Comparison of ENCODE assay signal across 10 cellular contexts in the genomic region with DNA sequence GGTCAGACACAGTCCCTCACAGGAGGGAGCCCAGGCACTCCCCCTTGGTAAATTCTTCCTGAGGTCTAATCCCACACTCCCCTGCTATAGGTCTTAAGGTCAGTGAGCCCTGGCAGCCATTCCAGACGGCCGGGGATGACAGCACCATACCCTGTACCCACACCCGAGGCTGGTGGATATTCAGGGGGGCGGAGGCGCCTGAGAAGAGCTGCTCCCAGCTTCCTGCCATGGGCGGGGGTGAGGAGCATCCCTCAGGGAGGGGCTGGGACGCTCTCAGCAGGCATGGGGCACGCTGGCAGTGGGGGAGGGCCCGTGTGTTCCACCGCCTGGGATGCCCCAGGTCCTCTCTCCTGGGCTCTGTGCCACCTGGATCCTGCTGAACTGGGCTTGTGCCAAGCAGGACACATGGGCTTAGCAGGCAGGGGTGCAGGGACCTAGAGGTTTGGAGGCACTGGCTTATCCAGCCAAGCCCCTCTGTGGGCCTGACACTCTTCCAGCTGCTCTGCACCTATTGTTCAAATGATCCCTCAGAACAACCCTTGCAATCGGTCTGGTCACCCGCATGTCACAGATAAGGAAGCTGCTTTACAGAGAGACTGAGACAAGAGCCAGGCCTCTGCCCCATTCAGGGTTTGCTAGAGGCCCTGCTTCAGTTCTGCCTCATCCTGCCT. TPM values are rescaled to one million over a fixed set of nuclear protein-coding genes. Genes with fewer than 3 reads are reported as not detected.
DNase-seq lines count a peak whose midpoint lies in the region; ATAC-seq and TF ChIP-seq lines count a peak whose summit lies in the region.
"Had no signal": no experiment of that assay in that cellular context is flagged by ENCODE, and none has a peak within 500 bp of the region (broad histone marks: within the 10 kb centered on the region; RNA-seq: fewer than 3 reads in every experiment).

No MANE protein-coding gene starts in this region.

- no peak overlapping the region for H3K9ac ChIP-seq in SK-N-SH

- H3K4me2 ChIP-seq in SK-N-SH = peak overlapping the region; percentile 13; the same call in 1 of the 2 replicates

- H3F3A ChIP-seq in SK-N-SH (replicated peaks; ENCODE audit: insufficient read depth) = peaks cover 2% of the 10 kb centered on the region

- peak; percentile 39 for TF ChIP-seq RAD21 in SK-N-SH (IDR thresholded peaks at IDR 0.05; ENCODE audit: low read length)

- H3K4me3 ChIP-seq in BE2C (ENCODE audit: low read depth, low read length) = no peak overlapping the region
- no peak overlapping the region for H3K4me3 ChIP-seq in SK-N-SH (ENCODE audit: low read depth in 2 of 2, low read length in 1 of 2)
- H3K4me3 ChIP-seq in right cardiac atrium (ENCODE audit: low read length) = no peak overlapping the region
- H3K4me3 ChIP-seq: SJCRH30, skin epidermis had no signal

- H3K79me2 ChIP-seq in SK-N-SH (ENCODE audit: insufficient read depth) = no peaks in the 10 kb centered on the region

- H3K27ac ChIP-seq in KOPT-K1 (ENCODE audit: low read depth, low read length, poor library complexity, severe bottlenecking) (peak overlapping the region; percentile 8), SK-N-SH (ENCODE audit: low read depth in 2 of 2, low read length in 1 of 2) (peak overlapping the region in 1 of 2 experiments; percentile 97; a peak in 2 of 4 replicates), right cardiac atrium (ENCODE audit: low read length) (peak overlapping the region; percentile 25)
- H3K27ac ChIP-seq: SJCRH30, skin epidermis had no signal

- H3K9me2 ChIP-seq in SK-N-SH = no peaks in the 10 kb centered on the region

- H3K9me3 ChIP-seq in BE2C (no peaks in the 10 kb centered on the region), KOPT-K1 (ENCODE audit: insufficient read depth, low read length, poor library complexity, severe bottlenecking) (no peaks in the 10 kb centered on the region), SK-N-SH (no peaks in the 10 kb centered on the region), right cardiac atrium (ENCODE audit: control insufficient read depth, low read length) (no peaks in the 10 kb centered on the region)
- H3K9me3 ChIP-seq: SJCRH30 had no signal

- no peaks in the 10 kb centered on the region for H3K36me3 ChIP-seq in BE2C
- no peaks in the 10 kb centered on the region for H3K36me3 ChIP-seq in KOPT-K1 (ENCODE audit: insufficient read depth, low read length)
- H3K36me3 ChIP-seq in SK-N-SH (replicated peaks in 1 of 2; ENCODE audit: control insufficient read depth in 1 of 2, insufficient read depth in 2 of 2, low read length in 1 of 2) = no peaks in the 10 kb centered on the region
- H3K36me3 ChIP-seq: SJCRH30 had no signal

- intact Hi-C loops in right cardiac atrium (cut with DNase I) = no loop called here

- H2AFZ ChIP-seq in SK-N-SH (ENCODE audit: low read depth) = no peak overlapping the region

- ATAC-seq in right cardiac atrium (peak; percentile 30 to 57), GM21576 (IDR thresholded peaks at IDR 0.05; ENCODE audit: unreplicated experiment) (no peak), HG03135 (IDR thresholded peaks at IDR 0.05; ENCODE audit: unreplicated experiment) (no peak)

- H3K4me1 ChIP-seq in BE2C (peaks cover 44% of the 10 kb centered on the region), SK-N-SH (ENCODE audit: control insufficient read depth in 1 of 2, insufficient read depth in 2 of 2, low read depth in 1 of 2, low read length in 1 of 2) (peaks cover 0 to 82% of the 10 kb centered on the region in 2 experiments; a peak in 3 of 4 replicates), right cardiac atrium (ENCODE audit: control insufficient read depth, insufficient read depth, low read length) (no peaks in the 10 kb centered on the region)

- H3K27me3 ChIP-seq in BE2C = no peaks in the 10 kb centered on the region
- H3K27me3 ChIP-seq in SK-N-SH (ENCODE audit: insufficient read depth) = no peaks in the 10 kb centered on the region
- H3K27me3 ChIP-seq in right cardiac atrium (ENCODE audit: control insufficient read depth, insufficient read depth) = no peaks in the 10 kb centered on the region

- peak in 1 of 2 experiments; percentile 67; a peak in 2 of 4 replicates for TF ChIP-seq EP300 in SK-N-SH (IDR thresholded peaks at IDR 0.05; ENCODE audit: borderline replicate concordance in 1 of 2, low read depth in 1 of 2, low read length in 1 of 2)

- CTCF ChIA-PET in SK-N-SH (lab: Yijun Ruan, JAX) = interaction anchor here (0.6 to 25.0 kb wide), 5 partner anchors 15 to 56 kb away, joined by 3 to 707 read pairs (median 3); no protein-coding TSS in a partner anchor

- TF ChIP-seq CTCF in BE2C (IDR thresholded peaks at IDR 0.05; ENCODE audit: low read depth, low read length) (no peak), SK-N-SH (IDR thresholded peaks at IDR 0.05) (no peak)

- POLR2A ChIA-PET in SK-N-SH (lab: Yijun Ruan, JAX) = interaction anchor here (0.7 to 2.2 kb wide), 3 partner anchors 13 to 19 kb away, joined by 3 to 67 read pairs (median 13); no protein-coding TSS in a partner anchor

- H4K20me1 ChIP-seq in SK-N-SH (ENCODE audit: insufficient read depth) = no peaks in the 10 kb centered on the region

- DNase-seq in BE2C = peak; percentile 73
- DNase-seq in SK-N-SH = peak; percentile 87
- peak; percentile 44 to 84 (median 83) for DNase-seq in right cardiac atrium
- no peak for DNase-seq in stimulated activated CD4-positive, alpha-beta T cell treated with anti-CD3 and anti-CD28 coated beads, Interleukin-2, amount 100 ng/mL, for 24 hours
- DNase-seq in NK-92 (lab: John Stamatoyannopoulos, UW; ENCODE audit: unreplicated experiment) = no peak
- DNase-seq: SJCRH30 had no signal

- 35% methylated on average over 8 of the region's 12 CpGs for WGBS in SK-N-SH (ENCODE audit: low lambda C conversion rate)
- WGBS in right cardiac atrium = 46% methylated on average over 12 of the region's 12 CpGs

TF ChIP-seq in SK-N-SH, 30 proteins besides CTCF, POLR2A, EP300 and RAD21 (continues in another document):
- peak; percentile 44; the same call in 1 of the 2 replicates for TF ChIP-seq NFIC (IDR thresholded peaks at IDR 0.05; ENCODE audit: borderline replicate concordance)
- TF ChIP-seq, protein P1, sequence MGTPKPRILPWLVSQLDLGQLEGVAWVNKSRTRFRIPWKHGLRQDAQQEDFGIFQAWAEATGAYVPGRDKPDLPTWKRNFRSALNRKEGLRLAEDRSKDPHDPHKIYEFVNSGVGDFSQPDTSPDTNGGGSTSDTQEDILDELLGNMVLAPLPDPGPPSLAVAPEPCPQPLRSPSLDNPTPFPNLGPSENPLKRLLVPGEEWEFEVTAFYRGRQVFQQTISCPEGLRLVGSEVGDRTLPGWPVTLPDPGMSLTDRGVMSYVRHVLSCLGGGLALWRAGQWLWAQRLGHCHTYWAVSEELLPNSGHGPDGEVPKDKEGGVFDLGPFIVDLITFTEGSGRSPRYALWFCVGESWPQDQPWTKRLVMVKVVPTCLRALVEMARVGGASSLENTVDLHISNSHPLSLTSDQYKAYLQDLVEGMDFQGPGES (IDR thresholded peaks at IDR 0.05; ENCODE audit: low read depth, low read length) = no peak
- TF ChIP-seq RCOR1 (IDR thresholded peaks at IDR 0.05; ENCODE audit: low read length) = peak; percentile 76
- TF ChIP-seq FOXJ3 (CRISPR knock-in tag; IDR thresholded peaks at IDR 0.05) = peak; percentile 91
- no peak for TF ChIP-seq FOXM1 (IDR thresholded peaks at IDR 0.05; ENCODE audit: low read depth)
- TF ChIP-seq, protein P2, sequence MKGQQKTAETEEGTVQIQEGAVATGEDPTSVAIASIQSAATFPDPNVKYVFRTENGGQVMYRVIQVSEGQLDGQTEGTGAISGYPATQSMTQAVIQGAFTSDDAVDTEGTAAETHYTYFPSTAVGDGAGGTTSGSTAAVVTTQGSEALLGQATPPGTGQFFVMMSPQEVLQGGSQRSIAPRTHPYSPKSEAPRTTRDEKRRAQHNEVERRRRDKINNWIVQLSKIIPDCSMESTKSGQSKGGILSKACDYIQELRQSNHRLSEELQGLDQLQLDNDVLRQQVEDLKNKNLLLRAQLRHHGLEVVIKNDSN (IDR thresholded peaks at IDR 0.05; ENCODE audit: borderline replicate concordance, low read depth) = no peak
- TF ChIP-seq POLR2AphosphoS5 (IDR thresholded peaks at IDR 0.05; ENCODE audit: low read depth, low read length) = no peak
- TF ChIP-seq CHD2 (IDR thresholded peaks at IDR 0.05; ENCODE audit: low read length, partially characterized antibody) = peak; percentile 90
- no peak for TF ChIP-seq RXRA (IDR thresholded peaks at IDR 0.05; ENCODE audit: borderline replicate concordance, low read depth)
- TF ChIP-seq, protein P3, sequence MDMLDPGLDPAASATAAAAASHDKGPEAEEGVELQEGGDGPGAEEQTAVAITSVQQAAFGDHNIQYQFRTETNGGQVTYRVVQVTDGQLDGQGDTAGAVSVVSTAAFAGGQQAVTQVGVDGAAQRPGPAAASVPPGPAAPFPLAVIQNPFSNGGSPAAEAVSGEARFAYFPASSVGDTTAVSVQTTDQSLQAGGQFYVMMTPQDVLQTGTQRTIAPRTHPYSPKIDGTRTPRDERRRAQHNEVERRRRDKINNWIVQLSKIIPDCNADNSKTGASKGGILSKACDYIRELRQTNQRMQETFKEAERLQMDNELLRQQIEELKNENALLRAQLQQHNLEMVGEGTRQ (IDR thresholded peaks at IDR 0.05; ENCODE audit: borderline replicate concordance, low read depth, low read length) = no peak
- no peak for TF ChIP-seq GABPA (IDR thresholded peaks at IDR 0.05; ENCODE audit: low read depth)
- peak; percentile 66 for TF ChIP-seq GATA2 (CRISPR knock-in tag; IDR thresholded peaks at IDR 0.05)

RNA-seq across cellular contexts. Expression of a gene that starts 5.7 kb away (rescaled TPM):
- 104 TPM for polyA plus RNA-seq in BE2C (2012; ENCODE audit: insufficient read depth, insufficient read length, low read depth)
- 10.6 and 13.0 TPM in 2 replicates for polyA plus RNA-seq in SK-N-SH (2012; rRNA removed)
- 4.3 and 8.4 TPM in 2 replicates for polyA plus RNA-seq in SK-N-SH (2012; cell fraction: cytosol; rRNA removed)
- polyA plus RNA-seq in SK-N-SH (2012; cell fraction: nucleus; rRNA removed) = 41.8 and 66.9 TPM in 2 replicates
- 10 to 100 TPM; 11.8 to 14.8 (median 13.1) TPM for total RNA-seq in right cardiac atrium
- polyA plus RNA-seq in right cardiac atrium = 18.2 TPM

RNA-seq across cellular contexts. Expression of a gene that starts 46.0 kb away (rescaled TPM):
- polyA plus RNA-seq in BE2C (2012; ENCODE audit: insufficient read depth, insufficient read length, low read depth) = not detected
- polyA plus RNA-seq in SK-N-SH (2012; rRNA removed) (10.7 and 12.5 TPM in 2 replicates), right cardiac atrium (0.09 TPM)
- 3.8 and 5.7 TPM in 2 replicates for polyA plus RNA-seq in SK-N-SH (2012; cell fraction: cytosol; rRNA removed)
- polyA plus RNA-seq in SK-N-SH (2012; cell fraction: nucleus; rRNA removed) = 42.6 and 46.9 TPM in 2 replicates
- total RNA-seq in right cardiac atrium = under 1 TPM in 3 of 4 donors, not detected in 1; 0.15 to 0.25 (median 0.17) TPM

Comparison
In these comparisons a context has a peak if more than half of its experiments do, and no peak if none do; other contexts are left out.
1. DNase-seq: peak in BE2C (single experiment), SK-N-SH (single experiment) and right cardiac atrium (3 of 3); none in stimulated activated CD4-positive, alpha-beta T cell treated with anti-CD3 and anti-CD28 coated beads, Interleukin-2, amount 100 ng/mL, for 24 hours (0 of 2) and NK-92 (single experiment).
2. ATAC-seq: peak in right cardiac atrium (2 of 2); none in GM21576 (single experiment) and HG03135 (single experiment).